22 cellular contexts compared by ENCODE assay signal in the genomic region with DNA sequence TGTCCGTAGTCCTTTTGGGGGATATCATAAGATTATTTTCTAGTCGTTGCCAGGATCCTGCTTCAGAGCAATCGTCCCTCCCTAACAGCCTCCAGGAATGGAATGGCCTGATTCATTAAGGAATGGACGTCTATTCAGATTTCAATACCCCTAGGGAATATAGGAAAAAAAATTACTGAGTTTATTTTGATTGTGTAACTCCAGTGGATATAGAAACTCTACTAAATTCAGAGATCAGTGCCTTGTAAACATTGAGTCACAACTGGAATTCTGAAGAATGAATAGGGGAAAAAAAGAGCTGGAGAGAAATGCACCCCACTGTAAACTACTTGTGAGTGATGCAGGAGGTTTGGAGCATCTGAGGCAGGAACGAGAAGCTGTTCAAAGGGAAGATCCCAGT.
DNase-seq lines count a peak whose midpoint lies in the region; ATAC-seq, FAIRE-seq and TF ChIP-seq lines count a peak whose summit lies in the region.
"Had no signal": no experiment of that assay in that cellular context is flagged by ENCODE, and none has a peak within 500 bp of the region (broad histone marks: within the 10 kb centered on the region; RNA-seq: fewer than 3 reads in every experiment).

No MANE protein-coding gene starts in this region.

- TF ChIP-seq CTCF in AG09319 (IDR thresholded peaks at IDR 0.05; ENCODE audit: low read depth, low read length) (no peak), bronchial epithelial cell (IDR thresholded peaks at IDR 0.05; ENCODE audit: insufficient read depth, low read length, severe bottlenecking) (no peak)

- no peaks in the 10 kb centered on the region for H3K4me1 ChIP-seq in HAP-1
- H3K4me1 ChIP-seq: left ventricle myocardium inferior, right atrium auricular region, testis had no signal

- H3K4me3 ChIP-seq in bronchial epithelial cell (ENCODE audit: low read depth, low read length) (no peak overlapping the region), HAP-1 (no peak overlapping the region)
- H3K4me3 ChIP-seq: left ventricle myocardium inferior, mucosa of descending colon, right atrium auricular region, testis had no signal

- in situ Hi-C loops in ACHN (cut with HindIII; ENCODE audit: low pct_ligation_motif_present, low pct_unique_long_range_greater_than_20kb, low sequenced_read_pairs): no loop called here
- in situ Hi-C loops in HAP-1 (cut with MboI; ENCODE audit: low sequenced_read_pairs): no loop called here

- DNase-seq in AG09319 (ENCODE audit: extremely low read depth, low read depth): peak; percentile 18
- DNase-seq in M059J (ENCODE audit: low read depth): peak; percentile 75
- DNase-seq in bronchial epithelial cell (ENCODE audit: low read depth): peak; percentile 44
- DNase-seq in foreskin melanocyte: peak; percentile 58
- no peak for DNase-seq in ACHN
- DNase-seq in T-helper 9 cell: no peak
- no peak for DNase-seq in HAP-1 (ENCODE audit: low spot score in 2 of 2)
- DNase-seq: activated CD4-positive, alpha-beta memory T cell treated with anti-CD3 and anti-CD28 coated beads, Interleukin-2, amount 10 ng/mL, durations not matched to agents 7 days and 5 days; activated naive CD4-positive, alpha-beta T cell treated with Interleukin-2 at 50 U/mL for 16 hours; activated T-cell treated with anti-CD3 and anti-CD28 coated beads, Interleukin-2, amount 50 U/mL, for 1 hour; anterior cingulate cortex; CD8-positive, alpha-beta memory T cell; glutamatergic neuron; left ventricle myocardium inferior; mucosa of descending colon; NCI-H69; SIG-M5; T-helper 1 cell; testis had no signal

- no peaks in the 10 kb centered on the region for H3K27me3 ChIP-seq in bronchial epithelial cell (ENCODE audit: control insufficient read depth, insufficient read depth, low read length)
- H3K27me3 ChIP-seq in HAP-1 (ENCODE audit: low read depth): no peaks in the 10 kb centered on the region
- H3K27me3 ChIP-seq: neutrophil, right atrium auricular region, testis had no signal

- H3K36me3 ChIP-seq in bronchial epithelial cell (ENCODE audit: control insufficient read depth, insufficient read depth, low read length) (no peaks in the 10 kb centered on the region), HAP-1 (replicated peaks) (no peaks in the 10 kb centered on the region)
- H3K36me3 ChIP-seq: left ventricle myocardium inferior, neutrophil, right atrium auricular region had no signal

- no peak for FAIRE-seq in bronchial epithelial cell (lab: Jason Lieb, UNC)

- no peaks in the 10 kb centered on the region for H3K9me3 ChIP-seq in HAP-1
- H3K9me3 ChIP-seq: left ventricle myocardium inferior, neutrophil, right atrium auricular region, testis had no signal

- ATAC-seq in GM18498 (IDR thresholded peaks at IDR 0.05; ENCODE audit: unreplicated experiment): no peak
- ATAC-seq: mucosa of descending colon had no signal

Comparison
In these comparisons a context has a peak if more than half of its experiments do, and no peak if none do; other contexts are left out.
1. DNase-seq: peak in AG09319 (single experiment), M059J (single experiment), bronchial epithelial cell (single experiment) and foreskin melanocyte (single experiment); none in ACHN (single experiment), T-helper 9 cell (single experiment) and HAP-1 (0 of 2).